1 cellular context compared by ENCODE assay signal in the genomic region with DNA sequence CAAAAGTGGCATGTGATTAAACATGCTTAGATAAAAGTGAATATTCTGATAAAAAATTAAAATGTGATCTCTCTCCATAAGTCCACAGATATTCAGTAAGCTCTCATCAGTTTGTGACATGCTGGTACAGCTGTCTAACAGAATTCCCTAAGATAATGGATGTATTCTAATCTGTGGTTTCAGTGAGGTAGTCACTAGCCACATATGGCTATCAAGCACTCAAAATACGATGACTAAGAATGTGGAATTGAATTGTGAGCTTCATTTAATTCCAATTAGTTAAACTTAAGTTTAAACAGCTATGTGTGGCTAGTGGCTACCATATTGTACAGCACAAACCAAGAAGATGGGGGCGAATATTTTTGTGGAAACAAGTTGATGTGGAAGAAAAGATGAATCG.
TF ChIP-seq lines count a peak whose summit lies in the region.

No MANE protein-coding gene starts in this region.

TF ChIP-seq in HepG2, 621 proteins besides CTCF, POLR2A, EP300 and RAD21:
- TF ChIP-seq, protein P1, sequence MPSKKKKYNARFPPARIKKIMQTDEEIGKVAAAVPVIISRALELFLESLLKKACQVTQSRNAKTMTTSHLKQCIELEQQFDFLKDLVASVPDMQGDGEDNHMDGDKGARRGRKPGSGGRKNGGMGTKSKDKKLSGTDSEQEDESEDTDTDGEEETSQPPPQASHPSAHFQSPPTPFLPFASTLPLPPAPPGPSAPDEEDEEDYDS (CRISPR knock-in tag; IDR thresholded peaks at IDR 0.05) = no peak
- TF ChIP-seq ZNF383 (CRISPR knock-in tag; IDR thresholded peaks at IDR 0.05; ENCODE audit: borderline replicate concordance) (no peak), JUN (CRISPR knock-in tag; IDR thresholded peaks at IDR 0.05) (no peak), ZNF556 (CRISPR knock-in tag; IDR thresholded peaks at IDR 0.05; ENCODE audit: borderline replicate concordance) (no peak), ZKSCAN5 (CRISPR knock-in tag; IDR thresholded peaks at IDR 0.05) (no peak), MED8 (CRISPR knock-in tag; IDR thresholded peaks at IDR 0.05; ENCODE audit: insufficient replicate concordance) (no peak), PHB2 (IDR thresholded peaks at IDR 0.05; ENCODE audit: partially characterized antibody) (no peak)
- TF ChIP-seq, protein P2, sequence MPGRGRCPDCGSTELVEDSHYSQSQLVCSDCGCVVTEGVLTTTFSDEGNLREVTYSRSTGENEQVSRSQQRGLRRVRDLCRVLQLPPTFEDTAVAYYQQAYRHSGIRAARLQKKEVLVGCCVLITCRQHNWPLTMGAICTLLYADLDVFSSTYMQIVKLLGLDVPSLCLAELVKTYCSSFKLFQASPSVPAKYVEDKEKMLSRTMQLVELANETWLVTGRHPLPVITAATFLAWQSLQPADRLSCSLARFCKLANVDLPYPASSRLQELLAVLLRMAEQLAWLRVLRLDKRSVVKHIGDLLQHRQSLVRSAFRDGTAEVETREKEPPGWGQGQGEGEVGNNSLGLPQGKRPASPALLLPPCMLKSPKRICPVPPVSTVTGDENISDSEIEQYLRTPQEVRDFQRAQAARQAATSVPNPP (CRISPR knock-in tag; IDR thresholded peaks at IDR 0.05) = no peak
- TF ChIP-seq, protein P3, sequence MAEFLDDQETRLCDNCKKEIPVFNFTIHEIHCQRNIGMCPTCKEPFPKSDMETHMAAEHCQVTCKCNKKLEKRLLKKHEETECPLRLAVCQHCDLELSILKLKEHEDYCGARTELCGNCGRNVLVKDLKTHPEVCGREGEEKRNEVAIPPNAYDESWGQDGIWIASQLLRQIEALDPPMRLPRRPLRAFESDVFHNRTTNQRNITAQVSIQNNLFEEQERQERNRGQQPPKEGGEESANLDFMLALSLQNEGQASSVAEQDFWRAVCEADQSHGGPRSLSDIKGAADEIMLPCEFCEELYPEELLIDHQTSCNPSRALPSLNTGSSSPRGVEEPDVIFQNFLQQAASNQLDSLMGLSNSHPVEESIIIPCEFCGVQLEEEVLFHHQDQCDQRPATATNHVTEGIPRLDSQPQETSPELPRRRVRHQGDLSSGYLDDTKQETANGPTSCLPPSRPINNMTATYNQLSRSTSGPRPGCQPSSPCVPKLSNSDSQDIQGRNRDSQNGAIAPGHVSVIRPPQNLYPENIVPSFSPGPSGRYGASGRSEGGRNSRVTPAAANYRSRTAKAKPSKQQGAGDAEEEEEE (CRISPR knock-in tag; IDR thresholded peaks at IDR 0.05; ENCODE audit: borderline replicate concordance) = no peak
